ENCODE assay signal across 8 cellular contexts in genomic region chr19:41882568-41883462, GRCh38. TPM values are rescaled to one million over a fixed set of nuclear protein-coding genes. Genes with fewer than 3 reads are reported as not detected.
DNase-seq lines count a peak whose midpoint lies in the region; ATAC-seq and TF ChIP-seq lines count a peak whose summit lies in the region.

Gene ARHGEF1, plus strand, starts transcription at chr19:41883184. Its CDS starts 4,899 bp downstream, at chr19:41888083.

- H3K4me3 ChIP-seq in Jurkat, Clone E6-1 (ENCODE audit: low read length) = peak within 1 kb of the TSS; percentile 98
- H3K4me3 ChIP-seq in WI38 (ENCODE audit: low read depth, low read length) (peak within 1 kb of the TSS; percentile 76), lower leg skin (ENCODE audit: low read depth, poor library complexity, severe bottlenecking) (peak within 1 kb of the TSS; percentile 74)

- ATAC-seq in HG03442 (IDR thresholded peaks at IDR 0.05; ENCODE audit: unreplicated experiment) (no peak), GM19351 (IDR thresholded peaks at IDR 0.05; ENCODE audit: unreplicated experiment) (no peak)

- H3K36me3 Mint-ChIP-seq in dendritic cell treated with granulocyte-macrophage colony-stimulating factor and Interleukin-4, amounts not matched to agents 40 ng/mL and 50 ng/mL, for 4 days (ENCODE audit: low read depth) = peaks cover 35% of the 10 kb centered on the region

- peak within 1 kb of the TSS; percentile 76 for H3K4me3 Mint-ChIP-seq in dendritic cell treated with granulocyte-macrophage colony-stimulating factor and Interleukin-4, amounts not matched to agents 40 ng/mL and 50 ng/mL, for 4 days

- TF ChIP-seq CTCF in WI38 (IDR thresholded peaks at IDR 0.05; ENCODE audit: low read depth, low read length) (no peak), lower leg skin (IDR thresholded peaks at IDR 0.05) (no peak)

- no peaks in the 10 kb centered on the region for H3K27me3 Mint-ChIP-seq in dendritic cell treated with granulocyte-macrophage colony-stimulating factor and Interleukin-4, amounts not matched to agents 40 ng/mL and 50 ng/mL, for 4 days

- H3K4me1 Mint-ChIP-seq in dendritic cell treated with granulocyte-macrophage colony-stimulating factor and Interleukin-4, amounts not matched to agents 40 ng/mL and 50 ng/mL, for 4 days (ENCODE audit: low read depth) = peaks cover 63% of the 10 kb centered on the region

- peak within 1 kb of the TSS; percentile 74 for H3K27ac Mint-ChIP-seq in dendritic cell treated with granulocyte-macrophage colony-stimulating factor and Interleukin-4, amounts not matched to agents 40 ng/mL and 50 ng/mL, for 4 days

- 1% methylated on average over 39 to 41 of the region's 80 CpGs for WGBS in lower leg skin, 2 donors

- no peaks in the 10 kb centered on the region for H3K9me3 Mint-ChIP-seq in dendritic cell treated with granulocyte-macrophage colony-stimulating factor and Interleukin-4, amounts not matched to agents 40 ng/mL and 50 ng/mL, for 4 days

- intact Hi-C loops in dendritic cell treated with granulocyte-macrophage colony-stimulating factor and Interleukin-4, amounts not matched to agents 40 ng/mL and 50 ng/mL, for 4 days (cut with micrococcal nuclease) = no loop called here
- intact Hi-C loops in lower leg skin (cut with DNase I; ENCODE audit: low total_unique reads) = no loop called here

- DNase-seq in Daoy (ENCODE audit: low read depth) (peak; percentile 75), lower leg skin (ENCODE audit: low spot score in 2 of 2) (peak in 1 of 2 donors; percentile 93)
- DNase-seq in Jurkat, Clone E6-1 (ENCODE audit: low read depth, low spot score) = no peak
- DNase-seq in stimulated activated naive CD4-positive, alpha-beta T cell (lab: John Stamatoyannopoulos, UW) = peak; percentile 19 to 73 (median 54)

- TF ChIP-seq POLR2A in lower leg skin (IDR thresholded peaks at IDR 0.05) = peak in 1 of 2 donors; percentile 14

RNA-seq across cellular contexts. Expression of gene ARHGEF1, which starts in this region (rescaled TPM):
- total RNA-seq in Daoy (2014; rRNA removed; shearing (Covaris generic)) = 73.9 and 76.2 TPM in 2 replicates
- 154 TPM for polyA plus RNA-seq in Jurkat, Clone E6-1 (2012; ENCODE audit: insufficient read depth, insufficient read length)
- total RNA-seq in lower leg skin = 10 to 100 TPM; 56.9 to 94.3 (median 68.7) TPM
